ENCODE assay signal across 9 cellular contexts in the genomic region with DNA sequence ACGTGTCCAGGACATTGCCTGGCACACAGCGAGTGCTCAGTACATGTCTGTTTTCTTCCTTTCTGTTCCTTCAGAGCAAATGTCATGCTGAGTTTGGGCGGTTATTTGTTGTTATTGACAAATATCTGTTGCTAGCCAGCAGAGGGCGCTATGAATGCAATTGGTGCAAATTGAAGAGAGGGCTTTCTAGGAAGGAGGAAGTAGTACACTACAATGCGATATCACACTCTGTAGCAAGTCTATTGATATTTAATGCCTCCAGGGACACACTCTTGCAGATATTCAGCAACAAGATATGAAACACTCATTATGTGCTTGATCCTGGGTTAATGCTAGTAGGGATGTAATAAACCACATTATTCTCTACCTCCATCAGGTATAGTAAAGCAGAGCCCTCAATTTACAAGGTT.
DNase-seq lines count a peak whose midpoint lies in the region; ATAC-seq, FAIRE-seq and TF ChIP-seq lines count a peak whose summit lies in the region.
"Had no signal": no experiment of that assay in that cellular context is flagged by ENCODE, and none has a peak within 500 bp of the region (broad histone marks: within the 10 kb centered on the region; RNA-seq: fewer than 3 reads in every experiment).

No MANE protein-coding gene starts in this region.

- TF ChIP-seq POLR2A in GM18505 (IDR thresholded peaks at IDR 0.05; ENCODE audit: borderline replicate concordance, extremely low read depth, insufficient read depth, insufficient read length) (no peak), tibial nerve (IDR thresholded peaks at IDR 0.05) (no peak)

- ATAC-seq in HG03280 (IDR thresholded peaks at IDR 0.05; ENCODE audit: unreplicated experiment): peak; percentile 60
- ATAC-seq in pancreas: peak in 2 of 4 donors; percentile 25 to 32
- no peak for ATAC-seq in GM18505 (IDR thresholded peaks at IDR 0.05; ENCODE audit: unreplicated experiment)

- H3K4me1 ChIP-seq in pancreas: no peaks in the 10 kb centered on the region
- no peaks in the 10 kb centered on the region for H3K4me1 ChIP-seq in tibial nerve

- FAIRE-seq in pancreas (lab: Jason Lieb, UNC): no peak

- H3K27me3 ChIP-seq in brain microvascular endothelial cell (replicated peaks) (no peaks in the 10 kb centered on the region), pancreas (peaks cover 0 to 2% (median 0%) of the 10 kb centered on the region in 4 donors), tibial nerve (no peaks in the 10 kb centered on the region)
- H3K27me3 ChIP-seq: cardiac muscle cell had no signal

- no peak overlapping the region for H3K4me3 ChIP-seq in GM12865 (ENCODE audit: low read depth, low read length)
- H3K4me3 ChIP-seq in brain microvascular endothelial cell (ENCODE audit: low read depth, low read length): no peak overlapping the region
- no peak overlapping the region for H3K4me3 ChIP-seq in pancreas
- no peak overlapping the region for H3K4me3 ChIP-seq in tibial nerve
- H3K4me3 ChIP-seq: cardiac muscle cell had no signal

- H3K9me3 ChIP-seq in pancreas (no peaks in the 10 kb centered on the region), tibial nerve (peaks cover 0 to 2% (median 0%) of the 10 kb centered on the region in 4 donors)

- peak; percentile 58 for DNase-seq in ACHN
- DNase-seq in GM12865 (ENCODE audit: low read depth): peak; percentile 69
- peak; percentile 40 for DNase-seq in NCI-H510A (lab: John Stamatoyannopoulos, UW)
- no peak for DNase-seq in brain microvascular endothelial cell
- DNase-seq in pancreas: peak in 3 of 6 donors; percentile 3 to 15 (median 13)
- DNase-seq in tibial nerve (ENCODE audit: low spot score in 2 of 2): no peak

- H3K36me3 ChIP-seq in brain microvascular endothelial cell (replicated peaks) (no peaks in the 10 kb centered on the region), pancreas (no peaks in the 10 kb centered on the region), tibial nerve (no peaks in the 10 kb centered on the region)
- H3K36me3 ChIP-seq: cardiac muscle cell had no signal

- TF ChIP-seq CTCF in GM12865 (IDR thresholded peaks at IDR 0.05; ENCODE audit: insufficient read depth, low read depth, low read length, missing control alignments): peak; percentile 65
- peak; percentile 14 for TF ChIP-seq CTCF in brain microvascular endothelial cell (IDR thresholded peaks at IDR 0.05; ENCODE audit: low read depth, low read length, missing control alignments)
- TF ChIP-seq CTCF in pancreas (IDR thresholded peaks at IDR 0.05): peak in 3 of 4 donors; percentile 13 to 19 (median 14)
- peak in 1 of 5 experiments; percentile 15 for TF ChIP-seq CTCF in tibial nerve (IDR thresholded peaks at IDR 0.05)

- intact Hi-C loops in pancreas (cut with DNase I): no loop called here

- 9 to 14% methylated on average over 5 of the region's 5 CpGs for WGBS in pancreas, 2 donors
- WGBS in tibial nerve, 2 donors: 14 to 18% methylated on average over 5 of the region's 5 CpGs

- no peak overlapping the region for H3K27ac ChIP-seq in brain microvascular endothelial cell
- no peak overlapping the region for H3K27ac ChIP-seq in pancreas
- no peak overlapping the region for H3K27ac ChIP-seq in tibial nerve
- H3K27ac ChIP-seq: cardiac muscle cell had no signal

- no peak for TF ChIP-seq EP300 in tibial nerve (IDR thresholded peaks at IDR 0.05)

- in situ Hi-C loops in ACHN (cut with HindIII; ENCODE audit: low pct_ligation_motif_present, low pct_unique_long_range_greater_than_20kb, low sequenced_read_pairs): no loop called here
- in situ Hi-C loops in brain microvascular endothelial cell (cut with HindIII; ENCODE audit: low pct_ligation_motif_present, low sequenced_read_pairs): no loop called here

Comparison
In these comparisons a context has a peak if more than half of its experiments do, and no peak if none do; other contexts are left out.
1. DNase-seq: peak in ACHN (single experiment), GM12865 (single experiment) and NCI-H510A (single experiment); none in brain microvascular endothelial cell (single experiment) and tibial nerve (0 of 2).